29 cellular contexts compared by ENCODE assay signal in the genomic region with DNA sequence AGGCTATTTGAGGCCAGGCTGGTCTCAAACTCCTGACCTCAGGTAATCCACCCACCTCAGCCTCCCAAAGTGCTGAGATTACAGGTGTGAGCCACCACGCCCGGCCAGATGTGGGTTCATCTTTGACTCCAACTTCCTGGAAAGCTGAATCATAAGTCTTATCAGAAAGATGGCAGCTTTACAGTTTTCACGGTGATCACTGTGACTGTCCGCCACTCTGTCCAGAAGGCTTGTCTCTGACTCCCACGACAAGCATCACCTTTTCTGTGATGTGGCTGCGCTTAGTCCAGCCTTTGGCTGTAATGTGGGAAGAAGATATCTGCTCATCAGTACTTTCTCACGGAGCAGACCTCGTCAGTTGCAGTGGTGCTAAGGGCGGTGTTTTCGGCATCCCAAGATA.
"Had no signal": no experiment of that assay in that cellular context is flagged by ENCODE, and none has a peak within 500 bp of the region (broad histone marks: within the 10 kb centered on the region; RNA-seq: fewer than 3 reads in every experiment).

No MANE protein-coding gene starts in this region.

- H3K9me3 Mint-ChIP-seq: endodermal cell had no signal

- H3K4me3 ChIP-seq: colonic mucosa, coronary artery, dorsolateral prefrontal cortex, esophagus muscularis mucosa, esophagus squamous epithelium, gastrocnemius medialis, gastroesophageal sphincter, heart left ventricle, heart right ventricle had no signal

- H3K36me3 ChIP-seq: colonic mucosa, esophagus muscularis mucosa, esophagus squamous epithelium, gastrocnemius medialis, gastroesophageal sphincter, heart left ventricle, heart right ventricle had no signal

- DNase-seq: colonic mucosa; cortex of kidney; dermis blood vessel endothelial cell; dorsolateral prefrontal cortex; effector CD4-positive, alpha-beta T cell; effector CD8-positive, alpha-beta T cell; effector memory CD4-positive, alpha-beta T cell; effector memory CD8-positive, alpha-beta T cell; endodermal cell; erythroblast; esophagus squamous epithelium; foreskin fibroblast; foreskin keratinocyte; foreskin melanocyte; gastrocnemius medialis; glutamatergic neuron; head of caudate nucleus; heart left ventricle; heart right ventricle had no signal

- H3K27me3 ChIP-seq: colonic mucosa, dorsolateral prefrontal cortex, esophagus muscularis mucosa, esophagus squamous epithelium, foreskin keratinocyte, gastrocnemius medialis, gastroesophageal sphincter, heart left ventricle had no signal

- FAIRE-seq: colon, endometrium, endothelial cell of umbilical vein, frontal cortex had no signal

- H3K9me3 ChIP-seq: colonic mucosa, esophagus squamous epithelium, gastrocnemius medialis, gastroesophageal sphincter, heart left ventricle, heart right ventricle had no signal

- H3K27ac Mint-ChIP-seq: dendritic cell treated with granulocyte-macrophage colony-stimulating factor and Interleukin-4, amounts not matched to agents 40 ng/mL and 50 ng/mL, for 4 days; effector memory CD8-positive, alpha-beta T cell; endodermal cell had no signal

- ATAC-seq: effector memory CD8-positive, alpha-beta T cell; esophagus mucosa; foreskin keratinocyte; gastrocnemius medialis; gastroesophageal sphincter; heart left ventricle; heart right ventricle had no signal

- H3K27me3 Mint-ChIP-seq: dendritic cell treated with granulocyte-macrophage colony-stimulating factor and Interleukin-4, amounts not matched to agents 40 ng/mL and 50 ng/mL, for 4 days; effector memory CD8-positive, alpha-beta T cell had no signal

- H3K27ac ChIP-seq: colonic mucosa, coronary artery, epithelial cell of prostate, esophagus muscularis mucosa, esophagus squamous epithelium, foreskin keratinocyte, gastrocnemius medialis, gastroesophageal sphincter, heart left ventricle, heart right ventricle had no signal

- H3K4me3 Mint-ChIP-seq: dendritic cell treated with granulocyte-macrophage colony-stimulating factor and Interleukin-4, amounts not matched to agents 40 ng/mL and 50 ng/mL, for 4 days; effector memory CD8-positive, alpha-beta T cell; endodermal cell had no signal

- H3K4me1 ChIP-seq: colonic mucosa, esophagus muscularis mucosa, esophagus squamous epithelium, foreskin keratinocyte, gastrocnemius medialis, gastroesophageal sphincter, heart left ventricle, heart right ventricle had no signal
